ENCODE assay signal across 10 cellular contexts in genomic region chr17:57833597-57833939, GRCh38. TPM values are rescaled to one million over a fixed set of nuclear protein-coding genes. Genes with fewer than 3 reads are reported as not detected.
DNase-seq lines count a peak whose midpoint lies in the region; ATAC-seq, FAIRE-seq and TF ChIP-seq lines count a peak whose summit lies in the region.
"Had no signal": no experiment of that assay in that cellular context is flagged by ENCODE, and none has a peak within 500 bp of the region (broad histone marks: within the 10 kb centered on the region; RNA-seq: fewer than 3 reads in every experiment).

No MANE protein-coding gene starts in this region.

- H4K91ac ChIP-seq in H1 (replicated peaks; ENCODE audit: insufficient read length, low read length) = no peak overlapping the region

- no peaks in the 10 kb centered on the region for H4K20me1 ChIP-seq in MM.1S (ENCODE audit: insufficient read depth, low read length)
- H4K20me1 ChIP-seq in H1 (replicated peaks in 1 of 2; ENCODE audit: control insufficient read depth in 1 of 2, insufficient read depth in 2 of 2, low read length in 2 of 2) = peaks cover 0 to 2% of the 10 kb centered on the region in 2 experiments

- ATAC-seq in HG02623 (IDR thresholded peaks at IDR 0.05; ENCODE audit: unreplicated experiment) (no peak), HG02763 (IDR thresholded peaks at IDR 0.05; ENCODE audit: unreplicated experiment) (no peak)

- TF ChIP-seq CTCF in C4-2B (conservative IDR thresholded peaks at IDR 0.05) = peak; percentile 86
- peak; percentile 4; the same call in 1 of the 2 replicates for TF ChIP-seq CTCF in MM.1S (IDR thresholded peaks at IDR 0.05; ENCODE audit: low read length)
- no peak for TF ChIP-seq CTCF in H1 (IDR thresholded peaks at IDR 0.05; ENCODE audit: control extremely low read depth in 1 of 3, insufficient read depth in 1 of 3, low read depth in 1 of 3, low read length in 3 of 3)
- TF ChIP-seq CTCF in prostate gland (IDR thresholded peaks at IDR 0.05) = no peak

- H3K9ac ChIP-seq in MM.1S (ENCODE audit: low read length) (no peak overlapping the region), H1 (replicated peaks in 1 of 4; ENCODE audit: extremely low read depth in 1 of 4, low read depth in 3 of 4, low read length in 3 of 4) (no peak overlapping the region)

- H3K79me2 ChIP-seq in MM.1S (ENCODE audit: low read length) (no peaks in the 10 kb centered on the region), H1 (ENCODE audit: control insufficient read depth in 1 of 2, insufficient read depth in 2 of 2, low read length in 2 of 2) (no peaks in the 10 kb centered on the region)

- H2BK20ac ChIP-seq in H1 (ENCODE audit: low read length) = no peak overlapping the region

- H3K27me3 ChIP-seq in MM.1S (replicated peaks; ENCODE audit: insufficient read depth, low read length) = no peaks in the 10 kb centered on the region
- H3K27me3 ChIP-seq in H1 (replicated peaks in 1 of 4; ENCODE audit: control insufficient read depth in 3 of 4, extremely low read depth in 1 of 4, insufficient read depth in 3 of 4, low read length in 3 of 4) = no peaks in the 10 kb centered on the region
- H3K27me3 ChIP-seq in prostate gland (replicated peaks; ENCODE audit: insufficient read depth) = no peaks in the 10 kb centered on the region
- H3K27me3 ChIP-seq: body of pancreas had no signal

- H2AFZ ChIP-seq in MM.1S (ENCODE audit: low read length) (no peak overlapping the region), H1 (ENCODE audit: low read length) (no peak overlapping the region)

- H3K4me3 ChIP-seq in MM.1S (ENCODE audit: low read length) (no peak overlapping the region), H1 (ENCODE audit: extremely low read depth in 1 of 4, insufficient read depth in 2 of 4, low read depth in 3 of 4, low read length in 4 of 4) (peak overlapping the region in 2 of 4 experiments; percentile 31 to 52; a peak in 2 of 8 replicates), prostate gland (peak overlapping the region in 1 of 2 donors; percentile 30)
- H3K4me3 ChIP-seq: body of pancreas had no signal

- H3K4me2 ChIP-seq in MM.1S (ENCODE audit: low read depth, low read length) = no peak overlapping the region
- peak overlapping the region; percentile 34 to 82 for H3K4me2 ChIP-seq in H1 (ENCODE audit: insufficient read depth in 1 of 2, low read depth in 2 of 2, low read length in 2 of 2)

- H2BK15ac ChIP-seq in H1 (ENCODE audit: low read length) = no peak overlapping the region

- H3K23ac ChIP-seq in H1 (ENCODE audit: insufficient read length) = no peak overlapping the region

- H2BK120ac ChIP-seq in H1 (replicated peaks; ENCODE audit: low read depth, low read length) = no peak overlapping the region

- no peak overlapping the region for H2BK5ac ChIP-seq in H1 (ENCODE audit: low read depth, low read length)

- CTCF ChIA-PET in H1 (lab: Charles Lee; ENCODE audit: partially characterized antibody) = interaction anchor here (0.5 to 5.6 kb wide), 61 partner anchors 9 to 711 kb away, joined by 3 to 49 read pairs (median 5); partner anchors contain the start of gene MRPS23

- no peak overlapping the region for H3K18ac ChIP-seq in H1 (ENCODE audit: extremely low read depth, low read length)

- no peak overlapping the region for H3K4ac ChIP-seq in H1 (replicated peaks; ENCODE audit: insufficient read length, low read depth, low read length)

- no peak overlapping the region for H3K56ac ChIP-seq in H1 (replicated peaks; ENCODE audit: insufficient read length, low read depth, low read length)

- TF ChIP-seq POLR2A in H1 (IDR thresholded peaks at IDR 0.05; ENCODE audit: control extremely low read depth in 1 of 2, low read depth in 2 of 2, low read length in 2 of 2) = no peak
- TF ChIP-seq POLR2A in prostate gland (IDR thresholded peaks at IDR 0.05) = no peak

- TF ChIP-seq RAD21 in H1 (IDR thresholded peaks at IDR 0.05 in 1 of 2, conservative IDR thresholded peaks at IDR 0.05 in 1 of 2; ENCODE audit: low read depth in 2 of 2, low read length in 2 of 2) = no peak

- FAIRE-seq in H1 (lab: Jason Lieb, UNC) = no peak
- FAIRE-seq: endometrium had no signal

- H3K9me3 ChIP-seq in MM.1S (replicated peaks; ENCODE audit: insufficient read depth, low read length) = no peaks in the 10 kb centered on the region
- H3K9me3 ChIP-seq in H1 (ENCODE audit: insufficient read depth in 2 of 2, low read depth in 1 of 2, low read length in 1 of 2) = no peaks in the 10 kb centered on the region
- no peaks in the 10 kb centered on the region for H3K9me3 ChIP-seq in prostate gland
- H3K9me3 ChIP-seq: body of pancreas had no signal

- no peak overlapping the region for H4K5ac ChIP-seq in H1 (ENCODE audit: insufficient read length, low read depth, low read length)

- no peaks in the 10 kb centered on the region for H3F3A ChIP-seq in MM.1S (ENCODE audit: insufficient read depth, low read length)

- H3K36me3 ChIP-seq in MM.1S (replicated peaks; ENCODE audit: insufficient read depth, low read length) (no peaks in the 10 kb centered on the region), H1 (ENCODE audit: control insufficient read depth in 2 of 4, insufficient read depth in 4 of 4, low read length in 3 of 4) (peaks cover 2 to 3% (median 2%) of the 10 kb centered on the region in 4 experiments; a peak in 6 of 8 replicates), prostate gland (no peaks in the 10 kb centered on the region)

- H3K23me2 ChIP-seq in H1 (ENCODE audit: low read depth, low read length) = peaks cover 6% of the 10 kb centered on the region

- H3K4me1 ChIP-seq in MM.1S (ENCODE audit: low read length) (no peaks in the 10 kb centered on the region), H1 (replicated peaks in 1 of 4; ENCODE audit: control insufficient read depth in 3 of 4, insufficient read depth in 4 of 4, low read length in 3 of 4) (peaks cover 5 to 14% (median 7%) of the 10 kb centered on the region in 4 experiments), prostate gland (replicated peaks) (peaks cover 7% of the 10 kb centered on the region)

- no peak overlapping the region for H3K14ac ChIP-seq in H1 (ENCODE audit: insufficient read length)

- no peak overlapping the region for H2AK5ac ChIP-seq in H1 (ENCODE audit: low read depth, low read length)

- H3K9me2 ChIP-seq in MM.1S (replicated peaks; ENCODE audit: insufficient read depth, low read length) = no peaks in the 10 kb centered on the region

- H3K27ac ChIP-seq in C4-2B = no peak overlapping the region
- H3K27ac ChIP-seq in MM.1S (ENCODE audit: low read length) = no peak overlapping the region
- no peak overlapping the region for H3K27ac ChIP-seq in H1 (ENCODE audit: low read depth, low read length)
- H3K27ac ChIP-seq in prostate gland = peak overlapping the region; percentile 83 to 84

- no peak overlapping the region for H4K8ac ChIP-seq in H1 (ENCODE audit: extremely low read depth, insufficient read depth, low read length)

- WGBS in H1 (ENCODE audit: extremely low coverage in 1 of 2, insufficient coverage in 1 of 2, insufficient read length in 1 of 2, insufficient replicate concordance in 2 of 2, low coverage in 1 of 2, low lambda C conversion rate in 2 of 2, missing lambda C conversion rate in 1 of 2), 2 experiments = 47% methylated on average over 2 of the region's 2 CpGs; no CpG with 5 or more reads in 1 of the 2 experiments
- 32% methylated on average over 2 of the region's 2 CpGs for WGBS in prostate gland

- POLR2A ChIA-PET in H1 (lab: Charles Lee; ENCODE audit: partially characterized antibody) = interaction anchor here (1.0 to 1.4 kb wide), 4 partner anchors 8 to 163 kb away, joined by 3 to 5 read pairs (median 4); no protein-coding TSS in a partner anchor

- TF ChIP-seq EP300 in H1 (IDR thresholded peaks at IDR 0.05; ENCODE audit: borderline replicate concordance in 1 of 2, low read depth in 2 of 2, low read length in 2 of 2) = no peak

- H3K79me1 ChIP-seq in H1 (ENCODE audit: low read depth, low read length) = no peaks in the 10 kb centered on the region

- DNase-seq in MM.1S (no peak), H1 (ENCODE audit: low read depth in 1 of 2, low spot score in 2 of 2) (no peak), prostate gland (ENCODE audit: low spot score) (no peak), NCI-H510A treated with DMSO at 0.1 percent for 48 hours (lab: John Stamatoyannopoulos, UW) (no peak), globus pallidus (ENCODE audit: low spot score) (no peak)

- no peak overlapping the region for H2BK12ac ChIP-seq in H1 (ENCODE audit: low read depth, low read length)

- intact Hi-C loops in prostate gland (cut with DNase I) = loop anchor here (2.0 to 10.0 kb wide), 5 partner anchors 23 to 709 kb away; no protein-coding TSS in a partner anchor

TF ChIP-seq in H1, 55 proteins besides CTCF, POLR2A, EP300 and RAD21:
- TF ChIP-seq SP1 (IDR thresholded peaks at IDR 0.05; ENCODE audit: low read depth, low read length) (no peak), SIN3A (conservative IDR thresholded peaks at IDR 0.05 in 1 of 2, IDR thresholded peaks at IDR 0.05 in 1 of 2; ENCODE audit: low read depth in 1 of 2, low read length in 2 of 2) (0 out of 4 replicates have a peak, but pooled peaks of 1 of the 2 experiments have one; percentile 1)

RNA-seq across cellular contexts. Expression of gene MRPS23, which starts 16.3 kb away (rescaled TPM):
- total RNA-seq in H1 (2021; fragmentation: NEBNext Ultra II Directional; extraction: Animal tissue kit (Norgen Biotek cat#: 25700)) = 60.4 and 73.4 TPM in 2 replicates
- polyA plus RNA-seq in H1 (2011; rRNA removed) = 32.9 and 38.6 TPM in 2 replicates
- 68.9 TPM for polyA plus RNA-seq in H1 (2011; cell fraction: cytosol; rRNA removed)
- 26.0 TPM for polyA plus RNA-seq in H1 (2011; cell fraction: nucleus; rRNA removed)
- 64.2 to 105 TPM (median 72.5 TPM) in 4 replicates for polyA plus RNA-seq in H1 (2012, experiment 1 of 2)
- 49.1 TPM for polyA plus RNA-seq in H1 (2012, experiment 2 of 2)
- polyA plus RNA-seq in H1 (2013, experiment 1 of 2) = 25.2 TPM
- 26.2 TPM for polyA plus RNA-seq in H1 (2013, experiment 2 of 2)
- polyA minus RNA-seq in H1 (2011; rRNA and poly(A)+ RNA removed) = 18.4 and 25.9 TPM in 2 replicates
- polyA minus RNA-seq in H1 (2011; cell fraction: cytosol; rRNA and poly(A)+ RNA removed) = 10.5 TPM
- polyA minus RNA-seq in H1 (2011; cell fraction: nucleus; rRNA and poly(A)+ RNA removed) = 21.0 TPM
- 10 to 100 TPM; 29.0 to 43.1 TPM for total RNA-seq in prostate gland

Comparison
In these comparisons a context has a peak if more than half of its experiments do, and no peak if none do; other contexts are left out.
1. H3K27ac ChIP-seq: peak in prostate gland (2 of 2); none in C4-2B (single experiment), MM.1S (single experiment) and H1 (single experiment).
2. CTCF ChIP-seq: peak in C4-2B (single experiment) and MM.1S (single experiment); none in H1 (0 of 3) and prostate gland (0 of 4).